Comparison of ENCODE assay signal across 8 cellular contexts in the genomic region with DNA sequence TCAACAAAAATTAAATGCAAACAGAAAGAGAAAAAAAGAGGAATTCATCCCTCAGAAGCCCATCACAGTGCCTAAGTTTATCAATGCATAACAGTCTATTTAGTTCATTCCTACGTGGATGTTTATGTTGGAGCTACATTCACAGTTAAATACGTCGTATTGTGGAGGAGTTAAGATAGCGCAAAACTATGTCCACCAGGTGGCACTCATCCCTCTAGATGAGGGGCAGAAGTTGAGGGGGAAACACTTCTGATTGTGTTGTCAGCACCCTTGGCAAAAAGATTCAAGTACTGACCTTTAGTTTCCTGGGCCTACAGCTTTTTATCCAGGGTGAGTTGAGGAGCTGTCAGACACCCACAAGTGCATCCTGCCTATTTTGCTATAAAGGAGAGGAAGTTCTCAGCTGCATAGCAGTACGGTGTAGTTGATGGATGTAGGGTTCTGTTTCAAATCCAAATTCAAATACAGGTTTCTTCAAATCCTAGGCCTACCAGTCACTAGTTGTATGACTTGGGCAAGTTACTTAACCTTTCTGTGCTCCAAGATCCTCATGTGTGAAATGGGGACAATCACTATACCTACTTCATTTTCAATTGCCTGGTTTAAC. TPM values are rescaled to one million over a fixed set of nuclear protein-coding genes. Genes with fewer than 3 reads are reported as not detected.
DNase-seq lines count a peak whose midpoint lies in the region; ATAC-seq and TF ChIP-seq lines count a peak whose summit lies in the region.

No MANE protein-coding gene starts in this region.

- H3K4me1 ChIP-seq in heart right ventricle: peaks cover 0 to 28% (median 16%) of the 10 kb centered on the region in 9 donors

- TF ChIP-seq CTCF in heart right ventricle (IDR thresholded peaks at IDR 0.05) (peak; percentile 46 to 79 (median 66)), retinal pigment epithelial cell (conservative IDR thresholded peaks at IDR 0.05; ENCODE audit: low read depth, low read length) (peak; percentile 82)

- no peaks in the 10 kb centered on the region for H3K36me3 ChIP-seq in heart right ventricle

- no peaks in the 10 kb centered on the region for H3K27me3 Mint-ChIP-seq in activated T-cell treated with anti-CD3 and anti-CD28 coated beads, Interleukin-2, amount 50 U/mL, for 72 hours (ENCODE audit: low read depth)

- DNase-seq in NOMO-1 (lab: John Stamatoyannopoulos, UW; ENCODE audit: unreplicated experiment in 2 of 2) (peak; percentile 26 to 59), NOMO-1 treated with dmso at 0.1 percent for 144 hours (lab: John Stamatoyannopoulos, UW; ENCODE audit: unreplicated experiment) (no peak), NCI-H526 (lab: John Stamatoyannopoulos, UW) (peak; percentile 42 to 79), heart right ventricle (peak in 1 of 2 donors; percentile 46), retinal pigment epithelial cell (ENCODE audit: low read depth) (peak; percentile 29), NCI-H187 treated with DMSO at 0.1 percent for 48 hours (lab: John Stamatoyannopoulos, UW) (no peak)
- DNase-seq in activated T-cell treated with anti-CD3 and anti-CD28 coated beads, Interleukin-2, amount 50 U/mL, for 72 hours: peak; percentile 60 to 61

- 30 to 31% methylated on average over 5 of the region's 5 CpGs for WGBS in heart right ventricle, 2 donors

- no peaks in the 10 kb centered on the region for H3K27me3 ChIP-seq in heart right ventricle

- peak overlapping the region in 2 of 10 donors; percentile 2 to 51 for H3K27ac ChIP-seq in heart right ventricle

- H3K27ac Mint-ChIP-seq in activated T-cell treated with anti-CD3 and anti-CD28 coated beads, Interleukin-2, amount 50 U/mL, for 72 hours: no peak overlapping the region

- H3K4me3 Mint-ChIP-seq in activated T-cell treated with anti-CD3 and anti-CD28 coated beads, Interleukin-2, amount 50 U/mL, for 72 hours: no peak overlapping the region

- no peaks in the 10 kb centered on the region for H3K9me3 ChIP-seq in heart right ventricle

- peaks cover 12 to 14% of the 10 kb centered on the region in 2 donors for H3K9me3 Mint-ChIP-seq in activated T-cell treated with anti-CD3 and anti-CD28 coated beads, Interleukin-2, amount 50 U/mL, for 72 hours

- H3K4me3 ChIP-seq in heart right ventricle (no peak overlapping the region), retinal pigment epithelial cell (ENCODE audit: low read length) (no peak overlapping the region)

- H3K4me1 Mint-ChIP-seq in activated T-cell treated with anti-CD3 and anti-CD28 coated beads, Interleukin-2, amount 50 U/mL, for 72 hours (ENCODE audit: low read depth): peaks cover 35% of the 10 kb centered on the region

- H3K36me3 Mint-ChIP-seq in activated T-cell treated with anti-CD3 and anti-CD28 coated beads, Interleukin-2, amount 50 U/mL, for 72 hours (ENCODE audit: insufficient read depth in 2 of 2): peaks cover 16 to 17% of the 10 kb centered on the region in 2 donors

- peak; percentile 45 for ATAC-seq in HG03095 (IDR thresholded peaks at IDR 0.05; ENCODE audit: unreplicated experiment)
- peak; percentile 40 to 49 for ATAC-seq in activated T-cell treated with anti-CD3 and anti-CD28 coated beads, Interleukin-2, amount 50 U/mL, for 72 hours (replicated peaks in 1 of 2)
- peak in 7 of 8 donors; percentile 25 to 75 (median 56) for ATAC-seq in heart right ventricle

- intact Hi-C loops in heart right ventricle (cut with DNase I): loop anchor here in 5 of 10 donors (1.0 to 5.0 kb wide), 6 partner anchors 51 to 304 kb away; no protein-coding TSS in a partner anchor

RNA-seq across cellular contexts. Expression of a gene that starts 26.8 kb away (rescaled TPM):
- total RNA-seq in activated T-cell treated with anti-CD3 and anti-CD28 coated beads, Interleukin-2, amount 50 U/mL, for 72 hours: 10 to 100 TPM; 24.4 to 37.5 TPM
- 10 to 100 TPM in 9 of 10 donors, 1 to 10 TPM in 1; 8.7 to 32.4 (median 15.9) TPM for total RNA-seq in heart right ventricle
- polyA plus RNA-seq in heart right ventricle: 10 to 100 TPM in 1 of 2 donors, 1 to 10 TPM in 1; 8.7 to 13.8 TPM

Comparison
In these comparisons a context has a peak if more than half of its experiments do, and no peak if none do; other contexts are left out.
1. DNase-seq: peak in NOMO-1 (2 of 2), NCI-H526 (2 of 2), activated T-cell treated with anti-CD3 and anti-CD28 coated beads, Interleukin-2, amount 50 U/mL, for 72 hours (2 of 2) and retinal pigment epithelial cell (single experiment); none in NOMO-1 treated with dmso at 0.1 percent for 144 hours (single experiment) and NCI-H187 treated with DMSO at 0.1 percent for 48 hours (single experiment).
2. Peak in every context shown above with its lines, with median percentiles within 50 percentile points of each other: ATAC-seq.